In genomic region chr18:3689986-3690681, GRCh38 we compare ENCODE assay signal across 27 cellular contexts.
A peak's percentile ranks its signal among the peaks of the same experiment; 100 is the strongest.
DNase-seq lines count a peak whose midpoint lies in the region; ATAC-seq, FAIRE-seq and TF ChIP-seq lines count a peak whose summit lies in the region.
"Had no signal": no experiment of that assay in that cellular context is flagged by ENCODE, and none has a peak within 500 bp of the region (broad histone marks: within the 10 kb centered on the region; RNA-seq: fewer than 3 reads in every experiment).

No MANE protein-coding gene starts in this region.

- peaks cover 3 to 7% of the 10 kb centered on the region in 2 experiments; a peak in 4 of 5 replicates for H3K9me3 Mint-ChIP-seq in H9
- H3K9me3 Mint-ChIP-seq in endodermal cell: peaks cover 15% of the 10 kb centered on the region
- H3K9me3 Mint-ChIP-seq: stimulated activated naive CD8-positive, alpha-beta T cell treated with anti-CD3 and anti-CD28 coated beads, Interleukin-15, amount 100 ng/mL, for 72 hours; T-helper 1 cell treated with Interleukin-12 subunit alpha and Interleukin-12 subunit beta and Interleukin-4 antibody, amounts not matched to agents 30 μg/mL and 1 μg/mL, for 36 hours; type B pancreatic cell had no signal

- no peak for ATAC-seq in HepG2
- ATAC-seq: heart left ventricle; left ventricle myocardium superior; Right ventricle myocardium inferior; stimulated activated naive CD8-positive, alpha-beta T cell treated with anti-CD3 and anti-CD28 coated beads, Interleukin-15, amount 100 ng/mL, for 72 hours had no signal

- TF ChIP-seq POLR2A in HepG2 (IDR thresholded peaks at IDR 0.05; ENCODE audit: insufficient read depth in 1 of 2, low read depth in 2 of 2, low read length in 2 of 2): no peak

- no peak overlapping the region for H2BK120ac ChIP-seq in H9 (ENCODE audit: low read depth, low read length, poor library complexity, severe bottlenecking)

- no peaks in the 10 kb centered on the region for H3K4me1 ChIP-seq in H9 (ENCODE audit: insufficient read depth, low read length)
- H3K4me1 ChIP-seq in endodermal cell (ENCODE audit: control insufficient read depth, insufficient read depth, low read length): no peaks in the 10 kb centered on the region
- peaks cover 25% of the 10 kb centered on the region for H3K4me1 ChIP-seq in HepG2 (ENCODE audit: insufficient read depth, low read length)
- H3K4me1 ChIP-seq: adrenal gland, prostate gland, spleen had no signal

- no peak overlapping the region for H3T11ph ChIP-seq in H9 (ENCODE audit: low read length)

- H3K9ac ChIP-seq in H9 (ENCODE audit: extremely low read depth, insufficient read length, low read length): no peak overlapping the region
- H3K9ac ChIP-seq in endodermal cell (ENCODE audit: extremely low read depth, low read length, poor library complexity, severe bottlenecking): no peak overlapping the region
- H3K9ac ChIP-seq in HepG2 (ENCODE audit: insufficient read depth, low read depth, low read length): no peak overlapping the region

- WGBS in H9 (ENCODE audit: extremely low coverage, insufficient read length, low lambda C conversion rate): no CpG with 5 or more reads among the region's 8 CpGs
- WGBS in endodermal cell (ENCODE audit: insufficient coverage in 1 of 2, insufficient read length in 1 of 2), 2 experiments: 81 to 96% methylated on average over 4 to 8 of the region's 8 CpGs
- WGBS in HepG2 (ENCODE audit: low lambda C conversion rate): 53% methylated on average over 8 of the region's 8 CpGs

- no peak for TF ChIP-seq RAD21 in HepG2 (CRISPR knock-in tag; IDR thresholded peaks at IDR 0.05)

- BruUV-seq in HepG2 (replicated peaks; lab: Mats Ljungman, UMichigan): no TSS peak

- no peak overlapping the region for H2BK20ac ChIP-seq in H9 (ENCODE audit: low read depth, low read length, poor library complexity, severe bottlenecking)

- H3K4me3 Mint-ChIP-seq in H9 (no peak overlapping the region), endodermal cell (no peak overlapping the region)
- H3K4me3 Mint-ChIP-seq: B cell; stimulated activated naive CD8-positive, alpha-beta T cell treated with anti-CD3 and anti-CD28 coated beads, Interleukin-15, amount 100 ng/mL, for 72 hours; T-helper 1 cell treated with Interleukin-12 subunit alpha and Interleukin-12 subunit beta and Interleukin-4 antibody, amounts not matched to agents 30 μg/mL and 1 μg/mL, for 36 hours; type B pancreatic cell had no signal

- no peaks in the 10 kb centered on the region for H3K9me3 ChIP-seq in H9 (ENCODE audit: control insufficient read depth, low read depth, low read length)
- peaks cover 16% of the 10 kb centered on the region for H3K9me3 ChIP-seq in endodermal cell (ENCODE audit: control insufficient read depth, low read length)
- H3K9me3 ChIP-seq in HepG2 (ENCODE audit: low read length): no peaks in the 10 kb centered on the region
- H3K9me3 ChIP-seq: adrenal gland, MG63, prostate gland had no signal

- H2BK15ac ChIP-seq in H9 (ENCODE audit: low read depth, low read length): no peak overlapping the region

- H3K4me1 Mint-ChIP-seq in H9: peaks cover 11 to 18% of the 10 kb centered on the region in 2 experiments
- H3K4me1 Mint-ChIP-seq in endodermal cell: peaks cover 14% of the 10 kb centered on the region
- H3K4me1 Mint-ChIP-seq: B cell; stimulated activated naive CD8-positive, alpha-beta T cell treated with anti-CD3 and anti-CD28 coated beads, Interleukin-15, amount 100 ng/mL, for 72 hours had no signal

- TF ChIP-seq EP300 in HepG2 (IDR thresholded peaks at IDR 0.05; ENCODE audit: low read depth in 2 of 2, low read length in 2 of 2) (no peak), HepG2 (CRISPR knock-in tag; IDR thresholded peaks at IDR 0.05; ENCODE audit: borderline replicate concordance) (no peak)

- no peaks in the 10 kb centered on the region for H4K20me1 ChIP-seq in H9 (ENCODE audit: control insufficient read depth, insufficient read depth, insufficient read length)
- H4K20me1 ChIP-seq in HepG2 (ENCODE audit: insufficient read depth, low read length): no peaks in the 10 kb centered on the region

- H3K27ac Mint-ChIP-seq in H9 (peak overlapping the region in 2 of 3 experiments; percentile 69 to 73; a peak in 3 of 7 replicates), endodermal cell (no peak overlapping the region)
- H3K27ac Mint-ChIP-seq: B cell; T-helper 1 cell treated with Interleukin-12 subunit alpha and Interleukin-12 subunit beta and Interleukin-4 antibody, amounts not matched to agents 30 μg/mL and 1 μg/mL, for 36 hours had no signal

- H2BK5ac ChIP-seq in H9 (ENCODE audit: insufficient read length, low read length): no peak overlapping the region

- CTCF ChIA-PET in HepG2 (lab: Yijun Ruan, JAX; ENCODE audit: low intra/inter-chr PET ratio, low total read pairs): no interaction called here

- intact Hi-C loops in HepG2 (cut with micrococcal nuclease; ENCODE audit: unreplicated experiment): loop anchor here (5.0 kb wide), 1 partner anchor 393 kb away; no protein-coding TSS in a partner anchor

- no peak overlapping the region for H3K4me2 ChIP-seq in H9 (ENCODE audit: insufficient read depth, insufficient read length, low read length)
- H3K4me2 ChIP-seq in HepG2 (ENCODE audit: low read depth, low read length): no peak overlapping the region

- H2BK12ac ChIP-seq in H9 (ENCODE audit: insufficient read length, low read depth, low read length): no peak overlapping the region

- no peak overlapping the region for H4K5ac ChIP-seq in H9 (ENCODE audit: insufficient read length, low read depth, low read length)

- H3K27me3 ChIP-seq in H9 (ENCODE audit: insufficient read depth, low read length) (no peaks in the 10 kb centered on the region), endodermal cell (ENCODE audit: control insufficient read depth, insufficient read depth, low read length, poor library complexity, severe bottlenecking) (no peaks in the 10 kb centered on the region), HepG2 (ENCODE audit: control insufficient read depth in 1 of 2, insufficient read depth in 2 of 2, low read length in 2 of 2) (no peaks in the 10 kb centered on the region; a peak in 1 of 5 replicates)
- H3K27me3 ChIP-seq: adrenal gland, heart left ventricle, MG63, spleen had no signal

- no peak overlapping the region for H3K23ac ChIP-seq in H9 (ENCODE audit: insufficient read length, low read depth, low read length)

- H3K56ac ChIP-seq in H9 (ENCODE audit: insufficient read length, low read depth, low read length): no peak overlapping the region

- no peak overlapping the region for H2AK5ac ChIP-seq in H9 (ENCODE audit: insufficient read length, low read length)

- H3K14ac ChIP-seq in H9 (ENCODE audit: insufficient read depth, low read length): no peak overlapping the region

- H4K8ac ChIP-seq in H9 (replicated peaks; ENCODE audit: insufficient read length, low read depth, low read length): no peak overlapping the region

- H3K27ac ChIP-seq in H9 (ENCODE audit: insufficient read length, low read depth, low read length): no peak overlapping the region
- H3K27ac ChIP-seq in endodermal cell (ENCODE audit: low read depth, low read length): no peak overlapping the region
- H3K27ac ChIP-seq in HepG2 (ENCODE audit: extremely low read length, insufficient read depth, low read length): no peak overlapping the region
- H3K27ac ChIP-seq: adrenal gland, heart left ventricle, prostate gland, spleen had no signal

- H3K36me3 ChIP-seq in endodermal cell (ENCODE audit: control insufficient read depth, insufficient read depth, low read length) (no peaks in the 10 kb centered on the region), HepG2 (replicated peaks in 1 of 2; ENCODE audit: control insufficient read depth in 1 of 2, insufficient read depth in 2 of 2, low read length in 2 of 2) (no peaks in the 10 kb centered on the region)
- H3K36me3 ChIP-seq: adrenal gland, heart left ventricle, MG63, prostate gland, spleen had no signal

- H3K79me1 ChIP-seq in H9 (ENCODE audit: insufficient read depth, low read depth, low read length, poor library complexity, severe bottlenecking): no peaks in the 10 kb centered on the region

- in situ Hi-C loops in HepG2 (cut with HindIII; ENCODE audit: extremely low pct_ligation_motif_present, low pct_unique_long_range_greater_than_20kb): no loop called here

- no peak overlapping the region for H4K91ac ChIP-seq in H9 (ENCODE audit: insufficient read length, low read depth, low read length)

- H3K18ac ChIP-seq in H9 (ENCODE audit: insufficient read length, low read depth, low read length): no peak overlapping the region

- H3K4ac ChIP-seq in H9 (ENCODE audit: low read depth, low read length): no peak overlapping the region

- FAIRE-seq in HepG2 (lab: Jason Lieb, UNC): no peak
- FAIRE-seq: bronchial epithelial cell, endothelial cell of umbilical vein, GM18507 had no signal

- TF ChIP-seq CTCF in H9 (conservative IDR thresholded peaks at IDR 0.05) (no peak; the same call in 1 of the 3 replicates), endodermal cell (conservative IDR thresholded peaks at IDR 0.05) (peak; percentile 40), HepG2 (CRISPR knock-in tag; IDR thresholded peaks at IDR 0.05) (no peak)

- H3K4me3 ChIP-seq in endodermal cell (ENCODE audit: low read length): no peak overlapping the region
- no peak overlapping the region for H3K4me3 ChIP-seq in HepG2 (replicated peaks in 1 of 3; ENCODE audit: insufficient read depth in 1 of 3, low read depth in 2 of 3, low read length in 3 of 3)
- H3K4me3 ChIP-seq: adrenal gland, heart left ventricle, MG63, prostate gland, spleen had no signal

- H3K23me2 ChIP-seq in H9 (ENCODE audit: insufficient read length, low read depth, low read length, poor library complexity, severe bottlenecking): no peaks in the 10 kb centered on the region

- POLR2A ChIA-PET in HepG2 (lab: Yijun Ruan, JAX): no interaction called here

- H3K36me3 Mint-ChIP-seq in H9 (ENCODE audit: insufficient read depth in 1 of 3, low read depth in 3 of 3): peaks cover 8 to 12% (median 11%) of the 10 kb centered on the region in 3 experiments
- H3K36me3 Mint-ChIP-seq in endodermal cell (ENCODE audit: low read depth): peaks cover 1% of the 10 kb centered on the region
- H3K36me3 Mint-ChIP-seq: type B pancreatic cell had no signal

- H3K79me2 ChIP-seq in H9 (ENCODE audit: insufficient read depth, low read length) (no peaks in the 10 kb centered on the region), HepG2 (ENCODE audit: insufficient read depth, low read length) (no peaks in the 10 kb centered on the region)

- DNase-seq in H9 (peak; percentile 38), NOMO-1 treated with DMSO at 0.1 percent for 48 hours (lab: John Stamatoyannopoulos, UW; ENCODE audit: unreplicated experiment) (peak; percentile 80), endodermal cell (peak; percentile 58), renal cortical epithelial cell (ENCODE audit: low read depth) (peak; percentile 64), NCI-H128 (lab: John Stamatoyannopoulos, UW; ENCODE audit: unreplicated experiment) (no peak), HepG2 (ENCODE audit: low spot score) (no peak), putamen (ENCODE audit: low spot score) (no peak)
- DNase-seq: activated CD4-positive, alpha-beta T cell treated with anti-CD3 and anti-CD28 coated beads, Interleukin-2, amount 50 U/mL, for 48 hours; adrenal gland; Caco-2; heart left ventricle; HFFc6; left ventricle myocardium superior; MG63; NCI-H2029; NCI-H446; spleen; stimulated activated CD4-positive, alpha-beta T cell treated with anti-CD3 and anti-CD28 coated beads, Interleukin-4, amount 100 ng/mL, for 24 hours; stimulated activated naive CD8-positive, alpha-beta T cell treated with anti-CD3 and anti-CD28 coated beads, Interleukin-15, amount 100 ng/mL, for 72 hours had no signal

- H3K27me3 Mint-ChIP-seq in H9 (ENCODE audit: low read depth) (no peaks in the 10 kb centered on the region), endodermal cell (ENCODE audit: insufficient read depth) (no peaks in the 10 kb centered on the region)
- H3K27me3 Mint-ChIP-seq: B cell; stimulated activated naive CD8-positive, alpha-beta T cell treated with anti-CD3 and anti-CD28 coated beads, Interleukin-15, amount 100 ng/mL, for 72 hours; type B pancreatic cell had no signal

- H2AFZ ChIP-seq in H9 (ENCODE audit: low read length) (no peak overlapping the region), HepG2 (ENCODE audit: low read length) (no peak overlapping the region)

Comparison
In these comparisons a context has a peak if more than half of its experiments do, and no peak if none do; other contexts are left out.
1. DNase-seq: peak in H9 (single experiment), NOMO-1 treated with DMSO at 0.1 percent for 48 hours (single experiment), endodermal cell (single experiment) and renal cortical epithelial cell (single experiment); none in NCI-H128 (single experiment), HepG2 (single experiment) and putamen (single experiment).